26 cellular contexts compared by ENCODE assay signal in genomic region chr10:70096016-70096704, GRCh38.
"Had no signal": no experiment of that assay in that cellular context is flagged by ENCODE, and none has a peak within 500 bp of the region (broad histone marks: within the 10 kb centered on the region; RNA-seq: fewer than 3 reads in every experiment).

No MANE protein-coding gene starts in this region.

- H3K27ac ChIP-seq: adrenal gland, Peyer's patch, RWPE1 had no signal

- H3K9me3 Mint-ChIP-seq: activated naive CD8-positive, alpha-beta T cell treated with anti-CD3 and anti-CD28 coated beads for 36 hours; activated T-helper 1 cell treated with anti-CD3 and anti-CD28 coated beads, Interleukin-12 subunit alpha, Interleukin-12 subunit beta, Interleukin-2, Interleukin-4 antibody, amounts not matched to agents 30 ng/mL and 10 ng/mL and 1 ng/mL, durations not matched to agents 14 hours and 24 hours and 36 hours; T-helper 1 cell treated with Interleukin-12 subunit alpha and Interleukin-12 subunit beta and Interleukin-4 antibody, amounts not matched to agents 30 μg/mL and 1 μg/mL, for 36 hours; WTC11 had no signal

- ATAC-seq: activated CD8-positive, alpha-beta T cell treated with anti-CD3 and anti-CD28 coated beads, Interleukin-2, amount 10 ng/mL, durations not matched to agents 7 days and 5 days; WTC11 had no signal

- H3K4me3 ChIP-seq: adrenal gland, Peyer's patch had no signal

- H3K4me1 Mint-ChIP-seq: WTC11 had no signal

- H3K27me3 Mint-ChIP-seq: activated naive CD8-positive, alpha-beta T cell treated with anti-CD3 and anti-CD28 coated beads for 36 hours had no signal

- H3K27me3 ChIP-seq: adrenal gland, Peyer's patch had no signal

- H3K9me3 ChIP-seq: adrenal gland, Peyer's patch had no signal

- DNase-seq: activated CD4-positive, alpha-beta T cell treated with anti-CD3 and anti-CD28 coated beads for 48 hours; activated CD4-positive, alpha-beta T cell treated with anti-CD3 and anti-CD28 coated beads, Interleukin-2, amount 50 U/mL, for 4 hours; activated CD4-positive, CD25-positive, alpha-beta regulatory T cell treated with anti-CD3 and anti-CD28 coated beads, Interleukin-2, amount 50 U/mL, for 72 hours; activated CD8-positive, alpha-beta memory T cell treated with anti-CD3 and anti-CD28 coated beads, Interleukin-2, amount 50 U/mL, for 48 hours; activated CD8-positive, alpha-beta T cell treated with anti-CD3 and anti-CD28 coated beads, Interleukin-2, amount 10 ng/mL, durations not matched to agents 7 days and 5 days; activated effector memory CD4-positive, alpha-beta T cell treated with Interleukin-2 at 50 U/mL for 16 hours; activated naive CD4-positive, alpha-beta T cell; activated naive CD8-positive, alpha-beta T cell treated with anti-CD3 and anti-CD28 coated beads for 36 hours; activated T-cell treated with anti-CD3 and anti-CD28 coated beads, Interleukin-2, amount 50 U/mL, for 1 hour; adrenal gland; anterior cingulate cortex; caudate nucleus; Karpas-422; NCI-H1048; NCI-H146; NCI-H187 treated with DMSO at 0.1 percent for 48 hours; NCI-H2081 treated with DMSO at 0.1 percent for 48 hours; NCI-H446; NCI-H524; Peyer's patch; SHP77; T-helper 9 cell had no signal

- H3K4me3 Mint-ChIP-seq: activated CD8-positive, alpha-beta T cell treated with anti-CD3 and anti-CD28 coated beads, Interleukin-2, amount 10 ng/mL, durations not matched to agents 7 days and 5 days; activated naive CD8-positive, alpha-beta T cell treated with anti-CD3 and anti-CD28 coated beads for 36 hours; activated T-helper 1 cell treated with anti-CD3 and anti-CD28 coated beads, Interleukin-12 subunit alpha, Interleukin-12 subunit beta, Interleukin-2, Interleukin-4 antibody, amounts not matched to agents 30 ng/mL and 10 ng/mL and 1 ng/mL, durations not matched to agents 14 hours and 24 hours and 36 hours; T-helper 1 cell treated with Interleukin-12 subunit alpha and Interleukin-12 subunit beta and Interleukin-4 antibody, amounts not matched to agents 30 μg/mL and 1 μg/mL, for 36 hours; WTC11 had no signal

- H3K4me1 ChIP-seq: adrenal gland, Peyer's patch had no signal

- H3K27ac Mint-ChIP-seq: activated CD8-positive, alpha-beta T cell treated with anti-CD3 and anti-CD28 coated beads, Interleukin-2, amount 10 ng/mL, durations not matched to agents 7 days and 5 days; activated naive CD8-positive, alpha-beta T cell treated with anti-CD3 and anti-CD28 coated beads for 36 hours; activated T-helper 1 cell treated with anti-CD3 and anti-CD28 coated beads, Interleukin-12 subunit alpha, Interleukin-12 subunit beta, Interleukin-2, Interleukin-4 antibody, amounts not matched to agents 30 ng/mL and 10 ng/mL and 1 ng/mL, durations not matched to agents 14 hours and 24 hours and 36 hours; T-helper 1 cell treated with Interleukin-12 subunit alpha and Interleukin-12 subunit beta and Interleukin-4 antibody, amounts not matched to agents 30 μg/mL and 1 μg/mL, for 36 hours; WTC11 had no signal
